In genomic region chr1:113981962-113982931, GRCh38 we compare ENCODE assay signal across 1 cellular context.
TF ChIP-seq lines count a peak whose summit lies in the region.

No MANE protein-coding gene starts in this region.

TF ChIP-seq in HepG2, 621 proteins besides CTCF, POLR2A, EP300 and RAD21 (continued from another document):
- TF ChIP-seq, protein P1, sequence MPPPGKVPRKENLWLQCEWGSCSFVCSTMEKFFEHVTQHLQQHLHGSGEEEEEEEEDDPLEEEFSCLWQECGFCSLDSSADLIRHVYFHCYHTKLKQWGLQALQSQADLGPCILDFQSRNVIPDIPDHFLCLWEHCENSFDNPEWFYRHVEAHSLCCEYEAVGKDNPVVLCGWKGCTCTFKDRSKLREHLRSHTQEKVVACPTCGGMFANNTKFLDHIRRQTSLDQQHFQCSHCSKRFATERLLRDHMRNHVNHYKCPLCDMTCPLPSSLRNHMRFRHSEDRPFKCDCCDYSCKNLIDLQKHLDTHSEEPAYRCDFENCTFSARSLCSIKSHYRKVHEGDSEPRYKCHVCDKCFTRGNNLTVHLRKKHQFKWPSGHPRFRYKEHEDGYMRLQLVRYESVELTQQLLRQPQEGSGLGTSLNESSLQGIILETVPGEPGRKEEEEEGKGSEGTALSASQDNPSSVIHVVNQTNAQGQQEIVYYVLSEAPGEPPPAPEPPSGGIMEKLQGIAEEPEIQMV (CRISPR knock-in tag; IDR thresholded peaks at IDR 0.05; ENCODE audit: low read depth), result 0 out of 2 replicates have a peak, but pooled peaks have one; percentile 55
- TF ChIP-seq ARNTL (CRISPR knock-in tag; IDR thresholded peaks at IDR 0.05) (0 out of 2 replicates have a peak, but pooled peaks have one; percentile 44), PHF21A (CRISPR knock-in tag; IDR thresholded peaks at IDR 0.05) (peak; percentile 74; the same call in 1 of the 2 replicates), SOX13 (IDR thresholded peaks at IDR 0.05) (no peak), SOX13 (CRISPR knock-in tag; conservative IDR thresholded peaks at IDR 0.05 in 1 of 2, IDR thresholded peaks at IDR 0.05 in 1 of 2) (peak in 1 of 2 experiments; percentile 43; a peak in 2 of 4 replicates), XRCC5 (optimal IDR thresholded peaks at IDR 0.05; ENCODE audit: low read length) (peak; percentile 64), NR2F6 (IDR thresholded peaks at IDR 0.05) (peak; percentile 15; the same call in 1 of the 2 replicates), NR2F6 (CRISPR knock-in tag; IDR thresholded peaks at IDR 0.05) (peak; percentile 45; the same call in 1 of the 2 replicates), ZMYM4 (CRISPR knock-in tag; IDR thresholded peaks at IDR 0.05) (peak; percentile 39; the same call in 1 of the 2 replicates), CEBPG (CRISPR knock-in tag; IDR thresholded peaks at IDR 0.05) (peak; percentile 97), GFI1 (CRISPR knock-in tag; IDR thresholded peaks at IDR 0.05; ENCODE audit: borderline replicate concordance) (peak; percentile 97), LCORL (IDR thresholded peaks at IDR 0.05) (no peak), LCORL (CRISPR knock-in tag; IDR thresholded peaks at IDR 0.05) (peak; percentile 73), ZNF331 (CRISPR knock-in tag; IDR thresholded peaks at IDR 0.05) (peak; percentile 65; the same call in 1 of the 2 replicates), RXRB (CRISPR knock-in tag; IDR thresholded peaks at IDR 0.05; ENCODE audit: borderline replicate concordance) (0 out of 2 replicates have a peak, but pooled peaks have one; percentile 9), HDAC2 (CRISPR knock-in tag; IDR thresholded peaks at IDR 0.05) (peak; percentile 59; the same call in 1 of the 2 replicates), FOSL2 (CRISPR knock-in tag; IDR thresholded peaks at IDR 0.05) (peak; percentile 49; the same call in 1 of the 2 replicates), GLI4 (CRISPR knock-in tag; IDR thresholded peaks at IDR 0.05; ENCODE audit: borderline replicate concordance) (no peak), ZNF484 (CRISPR knock-in tag; IDR thresholded peaks at IDR 0.05; ENCODE audit: borderline replicate concordance, low read depth) (no peak), ZNF451 (CRISPR knock-in tag; IDR thresholded peaks at IDR 0.05) (no peak), HNF4A (CRISPR knock-in tag; IDR thresholded peaks at IDR 0.05) (peak; percentile 85), IRF2 (CRISPR knock-in tag; IDR thresholded peaks at IDR 0.05) (peak; percentile 51; the same call in 1 of the 2 replicates), PAXIP1 (CRISPR knock-in tag; conservative IDR thresholded peaks at IDR 0.05) (peak; percentile 70), SNAI1 (CRISPR knock-in tag; IDR thresholded peaks at IDR 0.05; ENCODE audit: borderline replicate concordance) (no peak), SAFB2 (CRISPR knock-in tag; IDR thresholded peaks at IDR 0.05; ENCODE audit: borderline replicate concordance, low read depth) (no peak), ZBTB43 (CRISPR knock-in tag; conservative IDR thresholded peaks at IDR 0.05) (no peak), SKI (IDR thresholded peaks at IDR 0.05; ENCODE audit: partially characterized antibody) (peak; percentile 56), MAF1 (CRISPR knock-in tag; IDR thresholded peaks at IDR 0.05; ENCODE audit: borderline replicate concordance) (no peak), ZNF430 (CRISPR knock-in tag; IDR thresholded peaks at IDR 0.05) (peak; percentile 63), CBX1 (IDR thresholded peaks at IDR 0.05; ENCODE audit: low read depth) (peak; percentile 24), SP5 (CRISPR knock-in tag; IDR thresholded peaks at IDR 0.05; ENCODE audit: borderline replicate concordance, low read depth) (peak; percentile 66)
- TF ChIP-seq, protein P2, sequence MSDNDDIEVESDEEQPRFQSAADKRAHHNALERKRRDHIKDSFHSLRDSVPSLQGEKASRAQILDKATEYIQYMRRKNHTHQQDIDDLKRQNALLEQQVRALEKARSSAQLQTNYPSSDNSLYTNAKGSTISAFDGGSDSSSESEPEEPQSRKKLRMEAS (IDR thresholded peaks at IDR 0.05), result 0 out of 2 replicates have a peak, but pooled peaks have one; percentile 28
- TF ChIP-seq, protein P3, sequence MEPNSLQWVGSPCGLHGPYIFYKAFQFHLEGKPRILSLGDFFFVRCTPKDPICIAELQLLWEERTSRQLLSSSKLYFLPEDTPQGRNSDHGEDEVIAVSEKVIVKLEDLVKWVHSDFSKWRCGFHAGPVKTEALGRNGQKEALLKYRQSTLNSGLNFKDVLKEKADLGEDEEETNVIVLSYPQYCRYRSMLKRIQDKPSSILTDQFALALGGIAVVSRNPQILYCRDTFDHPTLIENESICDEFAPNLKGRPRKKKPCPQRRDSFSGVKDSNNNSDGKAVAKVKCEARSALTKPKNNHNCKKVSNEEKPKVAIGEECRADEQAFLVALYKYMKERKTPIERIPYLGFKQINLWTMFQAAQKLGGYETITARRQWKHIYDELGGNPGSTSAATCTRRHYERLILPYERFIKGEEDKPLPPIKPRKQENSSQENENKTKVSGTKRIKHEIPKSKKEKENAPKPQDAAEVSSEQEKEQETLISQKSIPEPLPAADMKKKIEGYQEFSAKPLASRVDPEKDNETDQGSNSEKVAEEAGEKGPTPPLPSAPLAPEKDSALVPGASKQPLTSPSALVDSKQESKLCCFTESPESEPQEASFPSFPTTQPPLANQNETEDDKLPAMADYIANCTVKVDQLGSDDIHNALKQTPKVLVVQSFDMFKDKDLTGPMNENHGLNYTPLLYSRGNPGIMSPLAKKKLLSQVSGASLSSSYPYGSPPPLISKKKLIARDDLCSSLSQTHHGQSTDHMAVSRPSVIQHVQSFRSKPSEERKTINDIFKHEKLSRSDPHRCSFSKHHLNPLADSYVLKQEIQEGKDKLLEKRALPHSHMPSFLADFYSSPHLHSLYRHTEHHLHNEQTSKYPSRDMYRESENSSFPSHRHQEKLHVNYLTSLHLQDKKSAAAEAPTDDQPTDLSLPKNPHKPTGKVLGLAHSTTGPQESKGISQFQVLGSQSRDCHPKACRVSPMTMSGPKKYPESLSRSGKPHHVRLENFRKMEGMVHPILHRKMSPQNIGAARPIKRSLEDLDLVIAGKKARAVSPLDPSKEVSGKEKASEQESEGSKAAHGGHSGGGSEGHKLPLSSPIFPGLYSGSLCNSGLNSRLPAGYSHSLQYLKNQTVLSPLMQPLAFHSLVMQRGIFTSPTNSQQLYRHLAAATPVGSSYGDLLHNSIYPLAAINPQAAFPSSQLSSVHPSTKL (CRISPR knock-in tag; IDR thresholded peaks at IDR 0.05), result peak; percentile 74
- TF ChIP-seq, protein P4, sequence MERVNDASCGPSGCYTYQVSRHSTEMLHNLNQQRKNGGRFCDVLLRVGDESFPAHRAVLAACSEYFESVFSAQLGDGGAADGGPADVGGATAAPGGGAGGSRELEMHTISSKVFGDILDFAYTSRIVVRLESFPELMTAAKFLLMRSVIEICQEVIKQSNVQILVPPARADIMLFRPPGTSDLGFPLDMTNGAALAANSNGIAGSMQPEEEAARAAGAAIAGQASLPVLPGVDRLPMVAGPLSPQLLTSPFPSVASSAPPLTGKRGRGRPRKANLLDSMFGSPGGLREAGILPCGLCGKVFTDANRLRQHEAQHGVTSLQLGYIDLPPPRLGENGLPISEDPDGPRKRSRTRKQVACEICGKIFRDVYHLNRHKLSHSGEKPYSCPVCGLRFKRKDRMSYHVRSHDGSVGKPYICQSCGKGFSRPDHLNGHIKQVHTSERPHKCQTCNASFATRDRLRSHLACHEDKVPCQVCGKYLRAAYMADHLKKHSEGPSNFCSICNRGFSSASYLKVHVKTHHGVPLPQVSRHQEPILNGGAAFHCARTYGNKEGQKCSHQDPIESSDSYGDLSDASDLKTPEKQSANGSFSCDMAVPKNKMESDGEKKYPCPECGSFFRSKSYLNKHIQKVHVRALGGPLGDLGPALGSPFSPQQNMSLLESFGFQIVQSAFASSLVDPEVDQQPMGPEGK (CRISPR knock-in tag; IDR thresholded peaks at IDR 0.05), result peak; percentile 44; the same call in 1 of the 2 replicates
